Comparison of ENCODE assay signal across 8 cellular contexts in genomic region chr16:27366687-27367462, GRCh38. TPM values are rescaled to one million over a fixed set of nuclear protein-coding genes. Genes with fewer than 3 reads are reported as not detected.
DNase-seq lines count a peak whose midpoint lies in the region; ATAC-seq, FAIRE-seq and TF ChIP-seq lines count a peak whose summit lies in the region.

No MANE protein-coding gene starts in this region.

- peak overlapping the region; percentile 98 for H3K27ac Mint-ChIP-seq in activated CD4-positive, alpha-beta T cell treated with anti-CD3 and anti-CD28 coated beads for 36 hours
- peak overlapping the region; percentile 68 for H3K27ac Mint-ChIP-seq in endothelial cell (ENCODE audit: unreplicated experiment)

- TF ChIP-seq POLR2A in H54 (IDR thresholded peaks at IDR 0.05; ENCODE audit: low read depth, low read length), result no peak

- H3K4me1 ChIP-seq in RWPE2 (ENCODE audit: insufficient read depth, poor library complexity, severe bottlenecking) (peaks cover 28% of the 10 kb centered on the region), thoracic aorta (ENCODE audit: control insufficient read depth in 1 of 2, low read depth in 2 of 2) (peaks cover 6 to 8% of the 10 kb centered on the region in 2 donors)

- H3K36me3 ChIP-seq in RWPE2 (ENCODE audit: low read depth) (peaks cover 23% of the 10 kb centered on the region), thoracic aorta (peaks cover 17% of the 10 kb centered on the region)

- peaks cover 86% of the 10 kb centered on the region for H3K4me1 Mint-ChIP-seq in activated CD4-positive, alpha-beta T cell treated with anti-CD3 and anti-CD28 coated beads for 36 hours
- H3K4me1 Mint-ChIP-seq in endothelial cell (ENCODE audit: unreplicated experiment), result no peaks in the 10 kb centered on the region

- H3K36me3 Mint-ChIP-seq in activated CD4-positive, alpha-beta T cell treated with anti-CD3 and anti-CD28 coated beads for 36 hours (ENCODE audit: low read depth), result peaks cover 59% of the 10 kb centered on the region
- H3K36me3 Mint-ChIP-seq in endothelial cell (ENCODE audit: low read depth, unreplicated experiment), result peaks cover 13% of the 10 kb centered on the region

- H3K27me3 Mint-ChIP-seq in activated CD4-positive, alpha-beta T cell treated with anti-CD3 and anti-CD28 coated beads for 36 hours, result no peaks in the 10 kb centered on the region
- H3K27me3 Mint-ChIP-seq in endothelial cell (ENCODE audit: unreplicated experiment), result peaks cover 13% of the 10 kb centered on the region

- no peak for FAIRE-seq in H54 (lab: Jason Lieb, UNC)

- CTCF ChIA-PET in activated CD4-positive, alpha-beta T cell treated with anti-CD3 and anti-CD28 coated beads for 36 hours (lab: Charles Lee), result interaction anchor here (0.6 to 6.6 kb wide), 33 partner anchors 11 to 800 kb away, joined by 3 to 61 read pairs (median 5); partner anchors contain the start of gene IL21R

- H3K27ac ChIP-seq in RWPE2 (ENCODE audit: poor library complexity, severe bottlenecking), result peak overlapping the region; percentile 9
- peak overlapping the region in 1 of 2 donors; percentile 30 for H3K27ac ChIP-seq in thoracic aorta

- peak overlapping the region; percentile 26 for H3K4me3 Mint-ChIP-seq in activated CD4-positive, alpha-beta T cell treated with anti-CD3 and anti-CD28 coated beads for 36 hours
- no peak overlapping the region for H3K4me3 Mint-ChIP-seq in endothelial cell (ENCODE audit: unreplicated experiment)

- intact Hi-C loops in activated CD4-positive, alpha-beta T cell treated with anti-CD3 and anti-CD28 coated beads for 36 hours (cut with DNase I, micrococcal nuclease), result loop anchor here (1.0 to 5.0 kb wide), 16 partner anchors 35 to 776 kb away; partner anchors contain the start of genes IL21R (in 2 of the 2), KDM8 (in 1 of the 2) and NSMCE1 (in 1 of the 2)

- ATAC-seq in activated CD4-positive, alpha-beta T cell treated with anti-CD3 and anti-CD28 coated beads for 36 hours, result peak; percentile 8
- ATAC-seq in RWPE2 (ENCODE audit: low read depth) (no peak), thoracic aorta (ENCODE audit: insufficient number of reproducible peaks, low FRiP score, low read depth) (no peak)

- POLR2A ChIA-PET in activated CD4-positive, alpha-beta T cell treated with anti-CD3 and anti-CD28 coated beads for 36 hours (lab: Charles Lee), result interaction anchor here (0.6 to 4.1 kb wide), 20 partner anchors 11 to 188 kb away, joined by 3 to 103 read pairs (median 8); partner anchors contain the start of genes IL21R and KDM8

- H3K27me3 ChIP-seq in RWPE2 (ENCODE audit: insufficient read depth, poor library complexity, severe bottlenecking) (no peaks in the 10 kb centered on the region), thoracic aorta (replicated peaks; ENCODE audit: insufficient read depth) (no peaks in the 10 kb centered on the region)

- no peaks in the 10 kb centered on the region for H3K9me3 ChIP-seq in RWPE2 (ENCODE audit: severe bottlenecking)
- no peaks in the 10 kb centered on the region for H3K9me3 ChIP-seq in thoracic aorta

- peak; percentile 71 for DNase-seq in activated CD4-positive, alpha-beta T cell treated with anti-CD3 and anti-CD28 coated beads for 36 hours
- no peak for DNase-seq in activated CD4-positive, alpha-beta T cell treated with anti-CD3 and anti-CD28 coated beads, Interleukin-2, amount 50 U/mL, for 1 hour
- DNase-seq in RWPE2 (ENCODE audit: low spot score), result no peak
- no peak for DNase-seq in endothelial cell (ENCODE audit: low spot score)
- DNase-seq in thoracic aorta (ENCODE audit: low spot score), result no peak
- DNase-seq in medulla oblongata (ENCODE audit: extremely low spot score), result no peak
- no peak for DNase-seq in H54 (ENCODE audit: insufficient read length, low spot score)
- no peak for DNase-seq in NCI-H146 treated with DMSO at 0.1 percent for 48 hours (lab: John Stamatoyannopoulos, UW; ENCODE audit: unreplicated experiment)

- H3K9me3 Mint-ChIP-seq in activated CD4-positive, alpha-beta T cell treated with anti-CD3 and anti-CD28 coated beads for 36 hours (ENCODE audit: low read depth), result peaks cover 12% of the 10 kb centered on the region
- H3K9me3 Mint-ChIP-seq in endothelial cell (ENCODE audit: unreplicated experiment), result no peaks in the 10 kb centered on the region

- TF ChIP-seq CTCF in RWPE2 (IDR thresholded peaks at IDR 0.05; ENCODE audit: poor library complexity, severe bottlenecking) (no peak), endothelial cell (IDR thresholded peaks at IDR 0.05; ENCODE audit: unreplicated experiment) (no peak), thoracic aorta (IDR thresholded peaks at IDR 0.05) (no peak)

- H3K4me3 ChIP-seq in RWPE2 (ENCODE audit: severe bottlenecking) (no peak overlapping the region), thoracic aorta (peak overlapping the region; percentile 66)

RNA-seq across cellular contexts. Expression of gene IL21R, which starts 35.1 kb away (rescaled TPM):
- 10 to 100 TPM; 61.8 to 73.5 TPM for total RNA-seq in activated CD4-positive, alpha-beta T cell treated with anti-CD3 and anti-CD28 coated beads for 36 hours
- total RNA-seq in endothelial cell (ENCODE audit: unreplicated experiment), result not detected
- total RNA-seq in thoracic aorta, result 1 to 10 TPM in 1 of 2 donors, under 1 TPM in 1; 0.14 to 1.8 TPM

RNA-seq across cellular contexts. Expression of gene IL4R, which starts 53.1 kb away (rescaled TPM):
- total RNA-seq in activated CD4-positive, alpha-beta T cell treated with anti-CD3 and anti-CD28 coated beads for 36 hours, result 100 to 1,000 TPM; 185 to 229 TPM
- 45.7 TPM for total RNA-seq in endothelial cell (ENCODE audit: unreplicated experiment)
- total RNA-seq in thoracic aorta, result 100 to 1,000 TPM in 1 of 2 donors, 10 to 100 TPM in 1; 46.2 to 148 TPM

Comparison
In these comparisons a context has a peak if more than half of its experiments do, and no peak if none do; other contexts are left out.
1. RNA of gene IL21R, which starts 35.1 kb away (total RNA-seq): 61.8 to 73.5 TPM in activated CD4-positive, alpha-beta T cell treated with anti-CD3 and anti-CD28 coated beads for 36 hours; 0.14 to 1.8 TPM in thoracic aorta and not detected in endothelial cell (single experiment); every median in the first group is over 10 times any median in the second.